Comparison of ENCODE assay signal across 6 cellular contexts in the genomic region with DNA sequence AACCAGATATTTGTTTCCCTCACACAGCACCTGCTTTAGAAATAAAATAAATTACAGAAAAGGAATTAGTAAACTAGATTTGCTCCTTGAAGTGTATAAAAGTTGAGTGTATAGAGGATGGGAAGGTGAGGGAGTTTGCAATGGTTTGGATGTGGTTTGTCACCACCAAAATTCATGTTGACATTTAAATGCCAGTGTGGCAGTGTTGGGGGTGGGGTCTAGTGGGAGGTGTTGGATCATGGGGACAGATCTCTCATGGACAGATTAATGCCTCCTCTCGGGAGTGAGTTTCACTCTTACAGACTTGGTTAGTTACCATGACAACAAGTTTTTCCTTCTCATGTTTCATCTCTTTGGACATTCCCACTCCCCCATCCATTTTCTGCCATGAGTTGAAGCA.
DNase-seq lines count a peak whose midpoint lies in the region; ATAC-seq, FAIRE-seq and TF ChIP-seq lines count a peak whose summit lies in the region.
"Not testable (repeated sequence)": the region's sequence is repeated elsewhere in the genome, so short reads cannot be mapped to it uniquely, and the experiment has no call there.

No MANE protein-coding gene starts in this region.

- TF ChIP-seq EP300 in K562 (IDR thresholded peaks at IDR 0.05; ENCODE audit: low read length), result not testable (repeated sequence)

- not testable (repeated sequence) for TF ChIP-seq RAD21 in K562 (CRISPR knock-in tag; conservative IDR thresholded peaks at IDR 0.05 in 1 of 2, IDR thresholded peaks at IDR 0.05 in 1 of 2)

- H3K27me3 ChIP-seq in K562 (ENCODE audit: control insufficient read depth in 2 of 2, insufficient read depth in 2 of 2, low read length in 2 of 2); keratinocyte (ENCODE audit: control insufficient read depth, extremely low read depth, insufficient read depth, low read length): not testable (repeated sequence)

- intact Hi-C loops in K562 (cut with micrococcal nuclease), result not testable (repeated sequence)

- not testable (repeated sequence) for H3K79me2 ChIP-seq in K562 (ENCODE audit: control insufficient read depth, insufficient read depth, low read length); keratinocyte (ENCODE audit: control insufficient read depth, insufficient read depth, low read length)

- not testable (repeated sequence) for H3K4me2 ChIP-seq in K562 (ENCODE audit: insufficient read depth, low read length); keratinocyte (ENCODE audit: control insufficient read depth, extremely low read depth, insufficient read depth, low read depth, low read length)

- CTCF ChIA-PET in K562 (lab: Yijun Ruan, JAX; ENCODE audit: low intra/inter-chr PET ratio), result not testable (repeated sequence)

- H3K4me3 ChIP-seq in K562; keratinocyte (ENCODE audit: control insufficient read depth in 2 of 3, extremely low read depth in 1 of 3, insufficient read depth in 2 of 3, low read depth in 1 of 3, low read length in 3 of 3): not testable (repeated sequence)

- H4K20me1 ChIP-seq in K562 (replicated peaks; ENCODE audit: control insufficient read depth, insufficient read depth, low read length); keratinocyte (ENCODE audit: control insufficient read depth, extremely low read depth, insufficient read depth, low read length): not testable (repeated sequence)

- not testable (repeated sequence) for TF ChIP-seq POLR2A in K562 (conservative IDR thresholded peaks at IDR 0.05)

- WGBS in K562 (ENCODE audit: insufficient coverage, low coverage, missing lambda C conversion rate), result 0% methylated on average over 1 of the region's 1 CpG

- in situ Hi-C loops in K562 (cut with MboI), result not testable (repeated sequence)

- H2AFZ ChIP-seq in K562 (ENCODE audit: low read depth, low read length); keratinocyte (ENCODE audit: control insufficient read depth, low read length): not testable (repeated sequence)

- not testable (repeated sequence) for ATAC-seq in K562
- ATAC-seq in stimulated activated naive CD8-positive, alpha-beta T cell treated with anti-CD3 and anti-CD28 coated beads, Interleukin-15, Interleukin-2, amounts not matched to agents 100 U/mL and 50 U/mL, for 24 hours, result peak; percentile 76

- FAIRE-seq in HTR-8/SVneo (lab: Jason Lieb, UNC) (peak; percentile 9), K562 (lab: Jason Lieb, UNC) (peak; percentile 48), keratinocyte (lab: Jason Lieb, UNC) (peak; percentile 26)

- DNase-seq in HTR-8/SVneo (ENCODE audit: insufficient read length, low spot score); K562 (ENCODE audit: extremely low read depth in 1 of 4, low spot score in 3 of 4); keratinocyte (ENCODE audit: low read depth, low spot score): not testable (repeated sequence)
- peak; percentile 15 for DNase-seq in NCI-H146 (lab: John Stamatoyannopoulos, UW)
- peak; percentile 51 for DNase-seq in OCI-M1 (lab: John Stamatoyannopoulos, UW)
- peak; percentile 40 for DNase-seq in stimulated activated naive CD8-positive, alpha-beta T cell treated with anti-CD3 and anti-CD28 coated beads, Interleukin-15, Interleukin-2, amounts not matched to agents 100 U/mL and 50 U/mL, for 24 hours

- not testable (repeated sequence) for H3K9me1 ChIP-seq in K562 (ENCODE audit: control insufficient read depth, insufficient read depth, low read length); keratinocyte (ENCODE audit: control insufficient read depth, extremely low read depth, insufficient read depth, low read length)

- not testable (repeated sequence) for H3K9me3 ChIP-seq in K562 (replicated peaks; ENCODE audit: control insufficient read depth, insufficient read depth, low read depth, low read length); keratinocyte (ENCODE audit: control insufficient read depth, low read depth, low read length)

- not testable (repeated sequence) for H3K36me3 ChIP-seq in K562 (ENCODE audit: control insufficient read depth, insufficient read depth, low read length); keratinocyte (ENCODE audit: control insufficient read depth in 2 of 2, extremely low read depth in 1 of 2, insufficient read depth in 2 of 2, low read length in 2 of 2)

- POLR2A ChIA-PET in K562 (lab: Yijun Ruan, JAX), result not testable (repeated sequence)

- BruUV-seq in K562 (replicated peaks; lab: Mats Ljungman, UMichigan), result not testable (repeated sequence)

- not testable (repeated sequence) for TF ChIP-seq CTCF in K562 (IDR thresholded peaks at IDR 0.05 in 2 of 3, conservative IDR thresholded peaks at IDR 0.05 in 1 of 3; ENCODE audit: insufficient read depth in 2 of 3, low read depth in 1 of 3, low read length in 3 of 3); keratinocyte (optimal IDR thresholded peaks at IDR 0.05 in 1 of 3, IDR thresholded peaks at IDR 0.05 in 1 of 3, conservative IDR thresholded peaks at IDR 0.05 in 1 of 3; ENCODE audit: extremely low read depth in 1 of 3, insufficient read depth in 2 of 3, low read length in 3 of 3)

- H3K4me1 ChIP-seq in K562 (replicated peaks in 1 of 2; ENCODE audit: control insufficient read depth in 2 of 2, insufficient read depth in 2 of 2, low read length in 2 of 2); keratinocyte (ENCODE audit: control insufficient read depth, extremely low read depth, insufficient read depth, low read length): not testable (repeated sequence)

- dilution Hi-C loops in keratinocyte (cut with MboI; ENCODE audit: extremely low pct_ligation_motif_present, low sequenced_read_pairs), result not testable (repeated sequence)

- not testable (repeated sequence) for H3K27ac ChIP-seq in K562 (ENCODE audit: extremely low read depth, low read depth, low read length); keratinocyte (ENCODE audit: control insufficient read depth, insufficient read depth, low read length)

- H3K9ac ChIP-seq in K562 (ENCODE audit: insufficient read depth in 1 of 2, low read depth in 2 of 2, low read length in 2 of 2); keratinocyte (ENCODE audit: control insufficient read depth, extremely low read depth, insufficient read depth, low read length): not testable (repeated sequence)

TF ChIP-seq in K562, 482 proteins besides CTCF, POLR2A, EP300 and RAD21:
- TF ChIP-seq RFX1 (IDR thresholded peaks at IDR 0.05), result peak; percentile 81
TF ChIP-seq in K562: peak in this region for 1; not testable (repeated sequence) for 481.
